In genomic region chr12:67710582-67710981, GRCh38 we compare ENCODE assay signal across 9 cellular contexts.
A peak's percentile ranks its signal among the peaks of the same experiment; 100 is the strongest.
DNase-seq lines count a peak whose midpoint lies in the region; ATAC-seq lines count a peak whose summit lies in the region.
"Had no signal": no experiment of that assay in that cellular context is flagged by ENCODE, and none has a peak within 500 bp of the region (broad histone marks: within the 10 kb centered on the region; RNA-seq: fewer than 3 reads in every experiment).

No MANE protein-coding gene starts in this region.

- no peaks in the 10 kb centered on the region for H3K9me3 ChIP-seq in CD4-positive, alpha-beta memory T cell (ENCODE audit: control insufficient read depth in 1 of 2, low read length in 2 of 2)

- H3K27me3 ChIP-seq in CD4-positive, alpha-beta memory T cell (ENCODE audit: insufficient read depth, low read length), result no peaks in the 10 kb centered on the region

- H3K9me3 Mint-ChIP-seq in CD4-positive, alpha-beta memory T cell, result no peaks in the 10 kb centered on the region

- H3K36me3 Mint-ChIP-seq in CD4-positive, alpha-beta memory T cell, result no peaks in the 10 kb centered on the region

- no peak overlapping the region for H3K27ac Mint-ChIP-seq in CD4-positive, alpha-beta memory T cell

- H3K4me3 Mint-ChIP-seq in CD4-positive, alpha-beta memory T cell, result no peak overlapping the region

- H3K4me3 ChIP-seq in CD4-positive, alpha-beta memory T cell (ENCODE audit: low read length in 2 of 2), result no peak overlapping the region
- H3K4me3 ChIP-seq: K562 had no signal

- POLR2A ChIA-PET in CD4-positive, alpha-beta memory T cell (lab: Charles Lee; ENCODE audit: partially characterized antibody), result no interaction called here

- H3K4me1 Mint-ChIP-seq in CD4-positive, alpha-beta memory T cell, result peaks cover 7 to 18% (median 9%) of the 10 kb centered on the region in 4 donors

- H3K27me3 Mint-ChIP-seq in CD4-positive, alpha-beta memory T cell, result no peaks in the 10 kb centered on the region

- intact Hi-C loops in left colon (cut with DNase I, micrococcal nuclease), result no loop called here
- intact Hi-C loops in CD4-positive, alpha-beta memory T cell (cut with micrococcal nuclease), result no loop called here

- H3K27ac ChIP-seq in CD4-positive, alpha-beta memory T cell (ENCODE audit: low read depth, low read length), result no peak overlapping the region

- ATAC-seq in GM18858 (IDR thresholded peaks at IDR 0.05; ENCODE audit: unreplicated experiment), result peak; percentile 97
- ATAC-seq in HG02623 (IDR thresholded peaks at IDR 0.05; ENCODE audit: unreplicated experiment), result peak; percentile 90
- peak; percentile 96 for ATAC-seq in left colon
- ATAC-seq: K562 had no signal

- H3K36me3 ChIP-seq in CD4-positive, alpha-beta memory T cell (ENCODE audit: insufficient read depth, low read length), result no peaks in the 10 kb centered on the region

- H3K4me1 ChIP-seq in CD4-positive, alpha-beta memory T cell (ENCODE audit: insufficient read depth, low read length), result peaks cover 7% of the 10 kb centered on the region

- CTCF ChIA-PET in CD4-positive, alpha-beta memory T cell (lab: Charles Lee; ENCODE audit: partially characterized antibody), result no interaction called here

- DNase-seq in MV-4-11 (lab: John Stamatoyannopoulos, UW) (peak; percentile 66), left colon (peak; percentile 66 to 88), epidermal melanocyte (ENCODE audit: insufficient read length, low spot score) (no peak), HUDEP-2 (lab: John Stamatoyannopoulos, UW; ENCODE audit: unreplicated experiment in 76 of 76) (no peak), T-helper 9 cell (no peak)
- DNase-seq in CD4-positive, alpha-beta memory T cell, result no peak

Comparison
In these comparisons a context has a peak if more than half of its experiments do, and no peak if none do; other contexts are left out.
1. DNase-seq: peak in MV-4-11 (single experiment) and left colon (2 of 2); none in epidermal melanocyte (single experiment), HUDEP-2 (0 of 76), CD4-positive, alpha-beta memory T cell (0 of 5) and T-helper 9 cell (single experiment).
2. Peak in every context shown above with its lines, with median percentiles within 50 percentile points of each other: ATAC-seq.